8 cellular contexts compared by ENCODE assay signal in the genomic region with DNA sequence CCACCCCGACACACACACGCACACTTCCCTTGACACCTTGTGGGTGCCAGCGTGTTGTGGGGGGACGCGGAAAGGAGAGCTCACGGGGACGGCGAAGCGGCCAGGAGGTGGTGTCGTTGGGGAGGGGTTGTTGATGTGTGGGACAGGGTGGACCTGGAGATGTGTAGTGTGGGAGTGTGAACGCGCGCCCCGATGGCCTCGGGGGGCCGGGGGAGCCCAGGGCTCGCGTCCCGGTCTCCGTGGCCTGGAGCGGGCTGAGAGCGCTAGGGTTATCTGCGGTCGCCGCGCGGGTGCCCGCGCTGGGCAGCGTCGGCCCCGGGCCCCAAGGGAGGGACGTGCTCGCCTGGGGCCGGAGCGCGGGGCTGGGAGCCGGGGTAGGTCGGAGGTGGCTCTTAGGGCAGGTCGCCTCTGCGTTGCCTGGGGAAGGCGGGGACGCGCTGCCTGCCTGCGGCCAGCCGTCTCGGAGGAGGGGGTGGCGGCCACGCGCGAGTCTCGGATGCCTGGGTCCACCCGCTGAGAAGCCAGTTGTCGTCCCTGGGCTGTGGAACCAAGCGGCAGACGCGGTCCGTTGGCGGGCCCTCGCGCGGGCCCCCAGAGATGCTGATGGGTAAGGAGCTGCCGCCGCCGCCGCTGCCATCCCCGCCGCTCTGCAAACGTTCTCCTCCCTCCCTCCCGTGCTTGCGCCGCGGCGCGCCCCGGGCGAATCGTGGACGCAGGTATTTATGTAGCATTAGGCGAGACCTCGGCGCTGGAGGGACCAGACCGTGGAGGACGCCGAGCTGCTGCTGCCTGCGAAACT. TPM values are rescaled to one million over a fixed set of nuclear protein-coding genes. Genes with fewer than 3 reads are reported as not detected.
DNase-seq lines count a peak whose midpoint lies in the region; ATAC-seq, FAIRE-seq and TF ChIP-seq lines count a peak whose summit lies in the region.

No MANE protein-coding gene starts in this region.

- no peak for FAIRE-seq in frontal cortex (lab: Jason Lieb, UNC)

- no peak overlapping the region for H3K27ac Mint-ChIP-seq in activated CD8-positive, alpha-beta T cell treated with anti-CD3 and anti-CD28 coated beads, Interleukin-2, amount 10 ng/mL, durations not matched to agents 7 days and 5 days

- H3K36me3 Mint-ChIP-seq in activated CD8-positive, alpha-beta T cell treated with anti-CD3 and anti-CD28 coated beads, Interleukin-2, amount 10 ng/mL, durations not matched to agents 7 days and 5 days (ENCODE audit: low read depth) = peaks cover 4% of the 10 kb centered on the region

- TF ChIP-seq CTCF in omental fat pad (IDR thresholded peaks at IDR 0.05) = no peak

- peaks cover 63% of the 10 kb centered on the region for H3K27me3 Mint-ChIP-seq in activated CD8-positive, alpha-beta T cell treated with anti-CD3 and anti-CD28 coated beads, Interleukin-2, amount 10 ng/mL, durations not matched to agents 7 days and 5 days (ENCODE audit: low read depth)

- peaks cover 17% of the 10 kb centered on the region for H3K4me1 Mint-ChIP-seq in activated CD8-positive, alpha-beta T cell treated with anti-CD3 and anti-CD28 coated beads, Interleukin-2, amount 10 ng/mL, durations not matched to agents 7 days and 5 days (ENCODE audit: low read depth)

- CTCF ChIA-PET in activated CD8-positive, alpha-beta T cell treated with anti-CD3 and anti-CD28 coated beads, Interleukin-2, amount 10 ng/mL, durations not matched to agents 7 days and 5 days (lab: Charles Lee) = no interaction called here

- ATAC-seq in HG03175 (IDR thresholded peaks at IDR 0.05; ENCODE audit: unreplicated experiment) = peak; percentile 18
- peak; percentile 5 for ATAC-seq in activated CD8-positive, alpha-beta T cell treated with anti-CD3 and anti-CD28 coated beads, Interleukin-2, amount 10 ng/mL, durations not matched to agents 7 days and 5 days
- ATAC-seq in omental fat pad (ENCODE audit: low FRiP score) = peak; percentile 15
- ATAC-seq in GM18519 (IDR thresholded peaks at IDR 0.05; ENCODE audit: low FRiP score, unreplicated experiment) = no peak

- H3K4me3 Mint-ChIP-seq in activated CD8-positive, alpha-beta T cell treated with anti-CD3 and anti-CD28 coated beads, Interleukin-2, amount 10 ng/mL, durations not matched to agents 7 days and 5 days = peak overlapping the region; percentile 69

- peak; percentile 62 for DNase-seq in COLO668 (lab: John Stamatoyannopoulos, UW; ENCODE audit: unreplicated experiment)
- DNase-seq in activated CD8-positive, alpha-beta T cell treated with anti-CD3 and anti-CD28 coated beads, Interleukin-2, amount 10 ng/mL, durations not matched to agents 7 days and 5 days = peak; percentile 35
- peak; percentile 32 to 46 for DNase-seq in frontal cortex (ENCODE audit: low spot score in 2 of 2)
- DNase-seq in omental fat pad (ENCODE audit: low spot score) = no peak
- DNase-seq in NCI-H446 (lab: John Stamatoyannopoulos, UW) = no peak
- no peak for DNase-seq in NCI-H2107 treated with DMSO at 0.1 percent for 48 hours (lab: John Stamatoyannopoulos, UW; ENCODE audit: unreplicated experiment)

- POLR2A ChIA-PET in activated CD8-positive, alpha-beta T cell treated with anti-CD3 and anti-CD28 coated beads, Interleukin-2, amount 10 ng/mL, durations not matched to agents 7 days and 5 days (lab: Charles Lee) = no interaction called here

- H3K9me3 Mint-ChIP-seq in activated CD8-positive, alpha-beta T cell treated with anti-CD3 and anti-CD28 coated beads, Interleukin-2, amount 10 ng/mL, durations not matched to agents 7 days and 5 days (ENCODE audit: insufficient read depth) = no peaks in the 10 kb centered on the region

RNA-seq across cellular contexts. Expression of gene KLHL29, which starts 1.6 kb away (rescaled TPM):
- 1 to 10 TPM; 4.1 to 4.4 TPM for total RNA-seq in activated CD8-positive, alpha-beta T cell treated with anti-CD3 and anti-CD28 coated beads, Interleukin-2, amount 10 ng/mL, durations not matched to agents 7 days and 5 days
- total RNA-seq in frontal cortex (14.3 TPM), omental fat pad (10 to 100 TPM in 2 of 4 donors, 1 to 10 TPM in 2; 4.0 to 19.5 (median 12.7) TPM)

Comparison
In these comparisons a context has a peak if more than half of its experiments do, and no peak if none do; other contexts are left out.
1. DNase-seq: peak in COLO668 (single experiment), activated CD8-positive, alpha-beta T cell treated with anti-CD3 and anti-CD28 coated beads, Interleukin-2, amount 10 ng/mL, durations not matched to agents 7 days and 5 days (single experiment) and frontal cortex (2 of 2); none in omental fat pad (single experiment), NCI-H446 (0 of 2) and NCI-H2107 treated with DMSO at 0.1 percent for 48 hours (single experiment).